Comparison of ENCODE assay signal across 10 cellular contexts in the genomic region with DNA sequence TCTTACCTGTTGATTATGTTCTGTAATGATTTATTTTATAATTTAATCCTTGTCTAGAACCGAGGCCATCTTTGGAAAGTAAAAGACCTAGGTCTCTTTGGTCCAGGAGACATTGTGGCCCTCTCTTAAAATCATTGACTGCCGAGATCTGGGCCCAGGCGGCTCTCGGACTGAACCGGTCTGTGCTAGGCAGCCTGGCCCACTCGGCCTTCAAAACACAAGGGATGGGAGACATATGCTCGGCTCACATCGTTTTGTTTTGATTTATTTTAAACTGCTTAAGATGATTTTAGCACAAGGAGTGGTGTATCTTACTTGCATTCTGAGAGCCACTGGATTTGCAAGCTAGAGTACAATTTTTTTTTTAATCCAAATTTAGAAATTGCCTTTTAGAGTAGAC.
DNase-seq lines count a peak whose midpoint lies in the region; ATAC-seq and TF ChIP-seq lines count a peak whose summit lies in the region.
"Had no signal": no experiment of that assay in that cellular context is flagged by ENCODE, and none has a peak within 500 bp of the region (broad histone marks: within the 10 kb centered on the region; RNA-seq: fewer than 3 reads in every experiment).

No MANE protein-coding gene starts in this region.

- H3K27me3 Mint-ChIP-seq in naive B cell = no peaks in the 10 kb centered on the region

- H4K20me1 ChIP-seq in hepatocyte (ENCODE audit: insufficient read depth, poor library complexity, severe bottlenecking) = no peaks in the 10 kb centered on the region

- H3K4me1 Mint-ChIP-seq in naive B cell = peaks cover 21 to 54% (median 25%) of the 10 kb centered on the region in 3 donors

- H3K27me3 ChIP-seq in ACC112 (ENCODE audit: insufficient read depth, low read length) (no peaks in the 10 kb centered on the region), hepatocyte (peaks cover 32% of the 10 kb centered on the region)

- WGBS in hepatocyte (ENCODE audit: low lambda C conversion rate, missing lambda C conversion rate) = 93% methylated on average over 8 of the region's 8 CpGs

- H3K4me3 ChIP-seq in ACC112 (ENCODE audit: low read depth, low read length) = peak overlapping the region; percentile 76
- peak overlapping the region; percentile 95 for H3K4me3 ChIP-seq in coronary artery
- H3K4me3 ChIP-seq in hepatocyte = no peak overlapping the region

- peak; percentile 63 for DNase-seq in LHCN-M2 (ENCODE audit: low read depth)
- DNase-seq in coronary artery (ENCODE audit: low spot score) = peak; percentile 52
- no peak for DNase-seq in naive B cell
- no peak for DNase-seq in COR-L47 (lab: John Stamatoyannopoulos, UW)
- DNase-seq in hypothalamus (lab: John Stamatoyannopoulos, UW) = no peak
- DNase-seq in SW 1271 (lab: John Stamatoyannopoulos, UW) = no peak
- no peak for DNase-seq in hepatocyte (ENCODE audit: low spot score)
- DNase-seq: cortex of kidney, RPMI8226 had no signal

- peak overlapping the region; percentile 93 for H3K27ac ChIP-seq in ACC112 (ENCODE audit: low read depth, low read length)
- H3K27ac ChIP-seq in coronary artery = peak overlapping the region; percentile 98 to 100
- no peak overlapping the region for H3K27ac ChIP-seq in hepatocyte

- H3K4me2 ChIP-seq in hepatocyte = no peak overlapping the region

- no peaks in the 10 kb centered on the region for H3K36me3 Mint-ChIP-seq in naive B cell

- H3K9me3 Mint-ChIP-seq in naive B cell = no peaks in the 10 kb centered on the region

- peak overlapping the region; percentile 24 for H2AFZ ChIP-seq in ACC112 (ENCODE audit: low read length, unreplicated experiment)
- no peak overlapping the region for H2AFZ ChIP-seq in hepatocyte

- no peaks in the 10 kb centered on the region for H3K9me2 ChIP-seq in hepatocyte (replicated peaks; ENCODE audit: insufficient read depth)

- H3K36me3 ChIP-seq in ACC112 (ENCODE audit: insufficient read depth, low read length) (no peaks in the 10 kb centered on the region), hepatocyte (replicated peaks; ENCODE audit: insufficient read depth, low read depth) (no peaks in the 10 kb centered on the region)

- H3K79me2 ChIP-seq in ACC112 (ENCODE audit: control insufficient read depth, insufficient read depth, low read length, unreplicated experiment) (peaks cover 90% of the 10 kb centered on the region), hepatocyte (no peaks in the 10 kb centered on the region)

- ATAC-seq in naive B cell (ENCODE audit: low read depth in 2 of 2) = no peak

- H3K9me3 ChIP-seq in hepatocyte (ENCODE audit: low read depth) = no peaks in the 10 kb centered on the region

- H3K4me1 ChIP-seq in ACC112 (ENCODE audit: control insufficient read depth, insufficient read depth, low read length, unreplicated experiment) (peaks cover 31% of the 10 kb centered on the region), hepatocyte (ENCODE audit: insufficient read depth) (peaks cover 8% of the 10 kb centered on the region)

- H3K4me3 Mint-ChIP-seq in naive B cell = peak overlapping the region in 2 of 8 donors; percentile 45 to 57

- peak overlapping the region in 5 of 6 donors; percentile 27 to 96 (median 90) for H3K27ac Mint-ChIP-seq in naive B cell

- TF ChIP-seq CTCF in coronary artery (IDR thresholded peaks at IDR 0.05) (no peak), hepatocyte (IDR thresholded peaks at IDR 0.05; ENCODE audit: poor library complexity) (no peak)

Comparison
In these comparisons a context has a peak if more than half of its experiments do, and no peak if none do; other contexts are left out.
1. DNase-seq: peak in LHCN-M2 (single experiment) and coronary artery (single experiment); none in naive B cell (single experiment), COR-L47 (single experiment), hypothalamus (0 of 51), SW 1271 (0 of 2) and hepatocyte (single experiment).